ENCODE assay signal across 9 cellular contexts in the genomic region with DNA sequence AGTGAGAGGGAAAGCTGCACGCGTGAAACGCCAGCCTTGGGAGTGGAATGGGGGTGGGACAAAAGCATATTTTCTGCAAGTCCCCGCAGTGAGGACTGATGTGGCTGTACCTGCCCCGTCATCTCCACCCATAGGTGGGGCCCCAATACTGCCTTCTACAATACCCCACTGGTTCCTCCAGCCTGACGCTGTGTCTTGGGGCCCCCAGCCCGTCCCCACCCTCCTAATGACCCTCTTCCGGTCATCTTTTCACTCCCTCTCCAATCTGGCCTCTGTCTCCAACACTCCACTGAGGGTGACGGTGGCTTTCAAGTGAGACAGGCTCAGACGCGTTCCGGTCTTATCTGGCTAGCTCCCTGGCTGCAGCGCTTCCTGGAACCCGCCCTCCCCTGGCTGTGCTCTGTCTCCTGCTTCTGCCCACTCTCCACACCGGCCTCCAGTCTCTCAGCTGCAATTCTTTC.
DNase-seq lines count a peak whose midpoint lies in the region; ATAC-seq and TF ChIP-seq lines count a peak whose summit lies in the region.
"Had no signal": no experiment of that assay in that cellular context is flagged by ENCODE, and none has a peak within 500 bp of the region (broad histone marks: within the 10 kb centered on the region; RNA-seq: fewer than 3 reads in every experiment).

No MANE protein-coding gene starts in this region.

- peak overlapping the region; percentile 19 for H3K4me3 ChIP-seq in Caco-2 (ENCODE audit: low read depth, low read length)
- H3K4me3 ChIP-seq in epithelial cell of proximal tubule (ENCODE audit: low read depth, low read length), result no peak overlapping the region
- H3K4me3 ChIP-seq in muscle layer of colon (ENCODE audit: low read depth in 1 of 2, low read length in 2 of 2), result no peak overlapping the region

- peaks cover 49% of the 10 kb centered on the region for H3K4me1 ChIP-seq in Caco-2
- H3K4me1 ChIP-seq in muscle layer of colon (ENCODE audit: insufficient read depth, low read length), result peaks cover 68% of the 10 kb centered on the region

- H3K9me3 ChIP-seq in Caco-2 (no peaks in the 10 kb centered on the region), muscle layer of colon (ENCODE audit: low read length) (no peaks in the 10 kb centered on the region)

- peak in 1 of 2 experiments; percentile 32 for TF ChIP-seq CTCF in Caco-2 (IDR thresholded peaks at IDR 0.05; ENCODE audit: insufficient read depth in 1 of 2, low read depth in 1 of 2, low read length in 1 of 2, severe bottlenecking in 1 of 2, unreplicated experiment in 1 of 2)
- TF ChIP-seq CTCF in epithelial cell of proximal tubule (conservative IDR thresholded peaks at IDR 0.05; ENCODE audit: low read depth, low read length), result peak; percentile 8

- H3K27me3 Mint-ChIP-seq in Caco-2 (ENCODE audit: insufficient read depth, unreplicated experiment), result no peaks in the 10 kb centered on the region

- H3K9me3 Mint-ChIP-seq in Caco-2 (ENCODE audit: unreplicated experiment), result no peaks in the 10 kb centered on the region

- BruUV-seq in Caco-2 (replicated peaks; lab: Mats Ljungman, UMichigan), result no TSS peak

- H3K36me3 ChIP-seq in Caco-2 (ENCODE audit: control insufficient read depth, insufficient read depth, low read length) (no peaks in the 10 kb centered on the region; the same call in 1 of the 2 replicates), muscle layer of colon (ENCODE audit: insufficient read depth, low read length) (no peaks in the 10 kb centered on the region)

- peak; percentile 77 to 89 for DNase-seq in Caco-2
- peak; percentile 39 for DNase-seq in OCI-M2 (lab: John Stamatoyannopoulos, UW; ENCODE audit: unreplicated experiment)
- no peak for DNase-seq in epithelial cell of proximal tubule (ENCODE audit: low read depth)
- no peak for DNase-seq in 8988T

- ATAC-seq in GM18907 (IDR thresholded peaks at IDR 0.05; ENCODE audit: unreplicated experiment) (no peak), GM18858 (IDR thresholded peaks at IDR 0.05; ENCODE audit: unreplicated experiment) (no peak), GM18520 (IDR thresholded peaks at IDR 0.05; ENCODE audit: unreplicated experiment) (no peak)

- H3K27ac ChIP-seq in muscle layer of colon (ENCODE audit: low read depth, low read length), result no peak overlapping the region
- H3K27ac ChIP-seq: HL-60 had no signal

- peak overlapping the region; percentile 19 for H3K9ac ChIP-seq in muscle layer of colon (ENCODE audit: low read length)

- H3K27me3 ChIP-seq in Caco-2 (replicated peaks; ENCODE audit: control insufficient read depth, insufficient read depth, low read length) (no peaks in the 10 kb centered on the region), muscle layer of colon (ENCODE audit: control insufficient read depth in 1 of 2, insufficient read depth in 2 of 2, low read length in 2 of 2) (no peaks in the 10 kb centered on the region)

- H3K4me1 Mint-ChIP-seq in Caco-2 (ENCODE audit: low read depth, unreplicated experiment), result peaks cover 30% of the 10 kb centered on the region

- POLR2A ChIA-PET in Caco-2 (lab: Charles Lee), result interaction anchor here (0.6 to 0.7 kb wide), 3 partner anchors 28 to 281 kb away, joined by 3 read pairs; no protein-coding TSS in a partner anchor

- H3K36me3 Mint-ChIP-seq in Caco-2 (ENCODE audit: insufficient read depth, unreplicated experiment), result peaks cover 8% of the 10 kb centered on the region

- peak overlapping the region; percentile 65 for H3K4me3 Mint-ChIP-seq in Caco-2 (ENCODE audit: unreplicated experiment)

- intact Hi-C loops in Caco-2 (cut with micrococcal nuclease; ENCODE audit: unreplicated experiment), result loop anchor here (1.0 to 5.0 kb wide), 3 partner anchors 21 to 157 kb away; a partner anchor contains a TSS

- H3K27ac Mint-ChIP-seq in Caco-2 (ENCODE audit: unreplicated experiment), result peak overlapping the region; percentile 74

- CTCF ChIA-PET in Caco-2 (lab: Charles Lee), result interaction anchor here (1.1 to 1.4 kb wide), 3 partner anchors 10 to 156 kb away, joined by 3 to 11 read pairs (median 4); no protein-coding TSS in a partner anchor

Comparison
In these comparisons a context has a peak if more than half of its experiments do, and no peak if none do; other contexts are left out.
1. DNase-seq: peak in Caco-2 (2 of 2) and OCI-M2 (single experiment); none in epithelial cell of proximal tubule (single experiment) and 8988T (single experiment).